In the genomic region with DNA sequence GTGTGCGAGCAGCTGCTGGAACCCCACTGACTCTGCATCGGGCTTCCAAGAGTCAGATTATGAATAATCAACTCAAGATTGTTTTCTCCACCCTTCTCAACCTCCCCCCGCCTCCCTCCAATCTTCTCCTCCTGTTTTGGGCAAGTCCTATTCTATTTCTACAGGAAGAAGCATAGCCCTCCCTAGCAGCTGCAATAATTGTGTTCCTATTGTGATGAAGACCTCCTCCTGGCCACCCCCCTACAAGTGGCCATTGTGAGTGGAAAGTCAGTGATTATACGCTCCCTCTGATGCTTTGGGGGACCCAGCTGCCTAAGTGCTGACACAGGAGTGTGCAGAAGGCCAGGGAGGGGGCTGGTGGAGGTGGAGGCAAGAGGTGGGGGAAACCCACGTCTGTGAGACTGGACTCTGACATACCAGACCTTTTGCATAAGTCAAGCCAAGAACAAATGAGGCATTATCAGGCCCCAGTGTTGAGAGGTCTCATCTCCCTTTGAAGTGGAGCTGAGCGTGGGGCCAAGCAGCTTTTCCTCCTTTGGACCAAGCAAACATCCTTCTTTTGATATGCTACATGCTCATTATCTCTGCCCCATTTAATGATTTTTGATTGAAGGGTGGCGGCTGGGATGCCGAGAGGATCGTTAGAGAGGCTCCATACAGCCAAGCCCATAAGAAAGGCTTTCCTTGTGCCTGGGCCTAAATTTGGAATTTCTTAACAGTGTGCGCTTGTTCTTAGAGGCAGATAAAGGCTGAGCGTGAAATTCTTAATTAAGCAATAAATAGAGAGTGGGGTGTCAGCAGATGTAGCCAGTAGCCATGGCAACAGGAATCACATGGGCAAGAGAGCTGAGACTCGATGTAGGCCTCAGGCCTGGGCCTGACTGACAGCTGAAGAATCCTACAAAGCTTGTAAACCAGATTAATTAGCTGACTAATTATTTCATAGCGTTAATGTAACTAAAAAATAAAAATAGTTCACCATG, we compare ENCODE assay signal across 22 cellular contexts.
DNase-seq lines count a peak whose midpoint lies in the region; ATAC-seq lines count a peak whose summit lies in the region.
"Had no signal": no experiment of that assay in that cellular context is flagged by ENCODE, and none has a peak within 500 bp of the region (broad histone marks: within the 10 kb centered on the region; RNA-seq: fewer than 3 reads in every experiment).

No MANE protein-coding gene starts in this region.

- ATAC-seq in HG03442 (IDR thresholded peaks at IDR 0.05; ENCODE audit: unreplicated experiment) (no peak), Right ventricle myocardium inferior (no peak)
- ATAC-seq in stimulated activated naive CD8-positive, alpha-beta T cell treated with anti-CD3 and anti-CD28 coated beads, Interleukin-15, amount 100 ng/mL, for 72 hours: no peak
- ATAC-seq: left ventricle myocardium superior had no signal

- H3K4me1 ChIP-seq in SJCRH30 (peaks cover 44% of the 10 kb centered on the region), neuron (ENCODE audit: insufficient read depth, low read length) (peaks cover 53% of the 10 kb centered on the region)

- H3K27me3 Mint-ChIP-seq in stimulated activated naive CD8-positive, alpha-beta T cell treated with anti-CD3 and anti-CD28 coated beads, Interleukin-15, amount 100 ng/mL, for 72 hours: no peaks in the 10 kb centered on the region

- no peaks in the 10 kb centered on the region for H3K4me1 Mint-ChIP-seq in stimulated activated naive CD8-positive, alpha-beta T cell treated with anti-CD3 and anti-CD28 coated beads, Interleukin-15, amount 100 ng/mL, for 72 hours
- H3K4me1 Mint-ChIP-seq: B cell had no signal

- H3K4me3 ChIP-seq in SJCRH30 (no peak overlapping the region), neuron (ENCODE audit: low read length) (peak overlapping the region; percentile 7)
- H3K4me3 ChIP-seq: thoracic aorta had no signal

- peak in 2 of 3 experiments; percentile 64 to 88 for DNase-seq in NCI-H1417 (lab: John Stamatoyannopoulos, UW)
- DNase-seq in SJCRH30: peak; percentile 87 to 91
- peak; percentile 11 for DNase-seq in globus pallidus (ENCODE audit: low spot score)
- no peak for DNase-seq in Right ventricle myocardium inferior (ENCODE audit: missing footprints)
- DNase-seq in stimulated activated naive CD8-positive, alpha-beta T cell treated with anti-CD3 and anti-CD28 coated beads, Interleukin-15, amount 100 ng/mL, for 72 hours: no peak
- DNase-seq: activated CD4-positive, alpha-beta T cell treated with anti-CD3 and anti-CD28 coated beads for 1 hour; amniotic stem cell; central memory CD4-positive, alpha-beta T cell; KBM-7; left ventricle myocardium superior; NCI-H1092; NCI-H226; SHP77 treated with DMSO at 0.1 percent for 48 hours; small intestine; stimulated activated CD4-positive, alpha-beta T cell treated with anti-CD3 and anti-CD28 coated beads, Interleukin-4, amount 100 ng/mL, for 4 hours; stimulated activated CD8-positive, alpha-beta memory T cell treated with anti-CD3 and anti-CD28 coated beads, Interleukin-4, amount 100 ng/mL, for 48 hours had no signal

- H3K27me3 ChIP-seq in SJCRH30 (no peaks in the 10 kb centered on the region), neuron (ENCODE audit: insufficient read depth, low read length) (no peaks in the 10 kb centered on the region)

- H3K4me3 Mint-ChIP-seq in stimulated activated naive CD8-positive, alpha-beta T cell treated with anti-CD3 and anti-CD28 coated beads, Interleukin-15, amount 100 ng/mL, for 72 hours: no peak overlapping the region
- H3K4me3 Mint-ChIP-seq: B cell; T-helper 2 cell treated with Interferon-gamma antibody and Interleukin-4, amounts not matched to agents 5 μg/mL and 100 μg/mL, for 36 hours had no signal

- no peaks in the 10 kb centered on the region for H3K9me3 Mint-ChIP-seq in stimulated activated naive CD8-positive, alpha-beta T cell treated with anti-CD3 and anti-CD28 coated beads, Interleukin-15, amount 100 ng/mL, for 72 hours
- H3K9me3 Mint-ChIP-seq: T-helper 2 cell treated with Interferon-gamma antibody and Interleukin-4, amounts not matched to agents 5 μg/mL and 100 μg/mL, for 36 hours had no signal

- H3K36me3 ChIP-seq in SJCRH30 (no peaks in the 10 kb centered on the region), neuron (ENCODE audit: insufficient read depth, low read length) (no peaks in the 10 kb centered on the region)
- H3K36me3 ChIP-seq: thoracic aorta had no signal

- H2AFZ ChIP-seq in neuron (ENCODE audit: low read depth, low read length): no peak overlapping the region

- intact Hi-C loops in Right ventricle myocardium inferior (cut with DNase I): no loop called here

- H3K27ac Mint-ChIP-seq in stimulated activated naive CD8-positive, alpha-beta T cell treated with anti-CD3 and anti-CD28 coated beads, Interleukin-15, amount 100 ng/mL, for 72 hours: no peak overlapping the region
- H3K27ac Mint-ChIP-seq: B cell; progenitor cell of endocrine pancreas; T-helper 2 cell treated with Interferon-gamma antibody and Interleukin-4, amounts not matched to agents 5 μg/mL and 100 μg/mL, for 36 hours had no signal

- H3K27ac ChIP-seq in SJCRH30: peak overlapping the region; percentile 89
- H3K27ac ChIP-seq: thoracic aorta had no signal

- H3K9me3 ChIP-seq in SJCRH30 (replicated peaks): no peaks in the 10 kb centered on the region
- no peaks in the 10 kb centered on the region for H3K9me3 ChIP-seq in neuron (ENCODE audit: low read length)
- H3K9me3 ChIP-seq: thoracic aorta had no signal

Comparison
In these comparisons a context has a peak if more than half of its experiments do, and no peak if none do; other contexts are left out.
1. DNase-seq: peak in NCI-H1417 (2 of 3), SJCRH30 (2 of 2) and globus pallidus (single experiment); none in Right ventricle myocardium inferior (single experiment) and stimulated activated naive CD8-positive, alpha-beta T cell treated with anti-CD3 and anti-CD28 coated beads, Interleukin-15, amount 100 ng/mL, for 72 hours (0 of 2).